1 cellular context compared by ENCODE assay signal in genomic region chr1:8082945-8083344, GRCh38.
TF ChIP-seq lines count a peak whose summit lies in the region.

No MANE protein-coding gene starts in this region.

TF ChIP-seq in HepG2, 621 proteins besides CTCF, POLR2A, EP300 and RAD21 (continued from another document):
- TF ChIP-seq, protein P1, sequence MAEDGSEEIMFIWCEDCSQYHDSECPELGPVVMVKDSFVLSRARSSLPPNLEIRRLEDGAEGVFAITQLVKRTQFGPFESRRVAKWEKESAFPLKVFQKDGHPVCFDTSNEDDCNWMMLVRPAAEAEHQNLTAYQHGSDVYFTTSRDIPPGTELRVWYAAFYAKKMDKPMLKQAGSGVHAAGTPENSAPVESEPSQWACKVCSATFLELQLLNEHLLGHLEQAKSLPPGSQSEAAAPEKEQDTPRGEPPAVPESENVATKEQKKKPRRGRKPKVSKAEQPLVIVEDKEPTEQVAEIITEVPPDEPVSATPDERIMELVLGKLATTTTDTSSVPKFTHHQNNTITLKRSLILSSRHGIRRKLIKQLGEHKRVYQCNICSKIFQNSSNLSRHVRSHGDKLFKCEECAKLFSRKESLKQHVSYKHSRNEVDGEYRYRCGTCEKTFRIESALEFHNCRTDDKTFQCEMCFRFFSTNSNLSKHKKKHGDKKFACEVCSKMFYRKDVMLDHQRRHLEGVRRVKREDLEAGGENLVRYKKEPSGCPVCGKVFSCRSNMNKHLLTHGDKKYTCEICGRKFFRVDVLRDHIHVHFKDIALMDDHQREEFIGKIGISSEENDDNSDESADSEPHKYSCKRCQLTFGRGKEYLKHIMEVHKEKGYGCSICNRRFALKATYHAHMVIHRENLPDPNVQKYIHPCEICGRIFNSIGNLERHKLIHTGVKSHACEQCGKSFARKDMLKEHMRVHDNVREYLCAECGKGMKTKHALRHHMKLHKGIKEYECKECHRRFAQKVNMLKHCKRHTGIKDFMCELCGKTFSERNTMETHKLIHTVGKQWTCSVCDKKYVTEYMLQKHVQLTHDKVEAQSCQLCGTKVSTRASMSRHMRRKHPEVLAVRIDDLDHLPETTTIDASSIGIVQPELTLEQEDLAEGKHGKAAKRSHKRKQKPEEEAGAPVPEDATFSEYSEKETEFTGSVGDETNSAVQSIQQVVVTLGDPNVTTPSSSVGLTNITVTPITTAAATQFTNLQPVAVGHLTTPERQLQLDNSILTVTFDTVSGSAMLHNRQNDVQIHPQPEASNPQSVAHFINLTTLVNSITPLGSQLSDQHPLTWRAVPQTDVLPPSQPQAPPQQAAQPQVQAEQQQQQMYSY (CRISPR knock-in tag; IDR thresholded peaks at IDR 0.05) = no peak
- TF ChIP-seq POGZ (CRISPR knock-in tag; IDR thresholded peaks at IDR 0.05) (no peak), SETDB1 (CRISPR knock-in tag; IDR thresholded peaks at IDR 0.05; ENCODE audit: borderline replicate concordance) (no peak)
